20 cellular contexts compared by ENCODE assay signal in genomic region chr15:34804776-34805175, GRCh38. TPM values are rescaled to one million over a fixed set of nuclear protein-coding genes. Genes with fewer than 3 reads are reported as not detected.
DNase-seq lines count a peak whose midpoint lies in the region; ATAC-seq and TF ChIP-seq lines count a peak whose summit lies in the region.
"Had no signal": no experiment of that assay in that cellular context is flagged by ENCODE, and none has a peak within 500 bp of the region (broad histone marks: within the 10 kb centered on the region; RNA-seq: fewer than 3 reads in every experiment).

No MANE protein-coding gene starts in this region.

- no peaks in the 10 kb centered on the region for H3K79me2 ChIP-seq in mesendoderm (ENCODE audit: control insufficient read depth, insufficient read depth, low read length)
- H3K79me2 ChIP-seq in parathyroid adenoma = no peaks in the 10 kb centered on the region
- no peaks in the 10 kb centered on the region for H3K79me2 ChIP-seq in smooth muscle cell (ENCODE audit: low read depth)

- H3K27me3 Mint-ChIP-seq in T-helper 2 cell treated with Interferon-gamma antibody and Interleukin-4, amounts not matched to agents 5 μg/mL and 100 μg/mL, for 36 hours (ENCODE audit: low read depth) = peaks cover 10% of the 10 kb centered on the region

- H3K79me1 ChIP-seq in mesendoderm (ENCODE audit: low read length) = no peaks in the 10 kb centered on the region

- H3K4me1 Mint-ChIP-seq in T-helper 2 cell treated with Interferon-gamma antibody and Interleukin-4, amounts not matched to agents 5 μg/mL and 100 μg/mL, for 36 hours (ENCODE audit: low read depth) = peaks cover 9% of the 10 kb centered on the region
- H3K4me1 Mint-ChIP-seq: CD14-positive monocyte; CD4-positive, alpha-beta memory T cell had no signal

- no peak overlapping the region for H3K4me3 Mint-ChIP-seq in T-helper 2 cell treated with Interferon-gamma antibody and Interleukin-4, amounts not matched to agents 5 μg/mL and 100 μg/mL, for 36 hours
- H3K4me3 Mint-ChIP-seq: CD14-positive monocyte; CD4-positive, alpha-beta memory T cell; GM23338 had no signal

- H3K36me3 ChIP-seq in mesendoderm (ENCODE audit: control insufficient read depth, insufficient read depth, low read length) (no peaks in the 10 kb centered on the region), parathyroid adenoma (ENCODE audit: control insufficient read depth, insufficient read depth, low read length) (no peaks in the 10 kb centered on the region), smooth muscle cell (ENCODE audit: low read depth) (no peaks in the 10 kb centered on the region)
- H3K36me3 ChIP-seq: BLaER1 had no signal

- H3K27ac Mint-ChIP-seq in T-helper 2 cell treated with Interferon-gamma antibody and Interleukin-4, amounts not matched to agents 5 μg/mL and 100 μg/mL, for 36 hours = no peak overlapping the region
- H3K27ac Mint-ChIP-seq: CD14-positive monocyte; CD4-positive, alpha-beta memory T cell; GM23338 had no signal

- H4K20me1 ChIP-seq in smooth muscle cell (ENCODE audit: low read depth) = no peaks in the 10 kb centered on the region
- H4K20me1 ChIP-seq: BLaER1 had no signal

- H3K4me2 ChIP-seq in mesendoderm (ENCODE audit: low read length) (no peak overlapping the region), parathyroid adenoma (ENCODE audit: low read length) (no peak overlapping the region), smooth muscle cell (no peak overlapping the region)
- H3K4me2 ChIP-seq: BLaER1, GM23338 had no signal

- H3K4me3 ChIP-seq in mesendoderm (ENCODE audit: low read length) (no peak overlapping the region), parathyroid adenoma (ENCODE audit: low read depth, low read length) (no peak overlapping the region), smooth muscle cell (no peak overlapping the region)
- H3K4me3 ChIP-seq: BLaER1, GM23338 had no signal

- no peak overlapping the region for H3K9ac ChIP-seq in mesendoderm (ENCODE audit: low read length)
- no peak overlapping the region for H3K9ac ChIP-seq in parathyroid adenoma
- H3K9ac ChIP-seq in smooth muscle cell (ENCODE audit: low read depth) = no peak overlapping the region
- H3K9ac ChIP-seq: BLaER1 had no signal

- no peak for TF ChIP-seq CTCF in parathyroid adenoma (IDR thresholded peaks at IDR 0.05)
- TF ChIP-seq CTCF in smooth muscle cell (IDR thresholded peaks at IDR 0.05; ENCODE audit: borderline replicate concordance, insufficient read depth, poor library complexity, severe bottlenecking) = no peak

- H3K27me3 ChIP-seq in mesendoderm (ENCODE audit: insufficient read depth, low read length, poor library complexity) (no peaks in the 10 kb centered on the region), parathyroid adenoma (ENCODE audit: control insufficient read depth, insufficient read depth, low read length) (no peaks in the 10 kb centered on the region), smooth muscle cell (ENCODE audit: low read depth) (no peaks in the 10 kb centered on the region)
- H3K27me3 ChIP-seq: BLaER1 had no signal

- H2BK5ac ChIP-seq in mesendoderm (ENCODE audit: low read length) = no peak overlapping the region

- H3K4ac ChIP-seq in mesendoderm (ENCODE audit: low read depth, low read length) = no peak overlapping the region

- H3K4me1 ChIP-seq in mesendoderm (ENCODE audit: control insufficient read depth, low read depth, low read length) = peaks cover 2% of the 10 kb centered on the region
- H3K4me1 ChIP-seq in parathyroid adenoma = peaks cover 7% of the 10 kb centered on the region
- peaks cover 2% of the 10 kb centered on the region for H3K4me1 ChIP-seq in smooth muscle cell (ENCODE audit: low read depth)
- H3K4me1 ChIP-seq: BLaER1 had no signal

- H3K56ac ChIP-seq in mesendoderm (ENCODE audit: low read length) = no peak overlapping the region

- H3K9me3 ChIP-seq in parathyroid adenoma (ENCODE audit: control insufficient read depth, low read length) (no peaks in the 10 kb centered on the region), smooth muscle cell (replicated peaks; ENCODE audit: low read depth) (no peaks in the 10 kb centered on the region)

- H3K27ac ChIP-seq in mesendoderm (ENCODE audit: low read depth, low read length) = no peak overlapping the region
- no peak overlapping the region for H3K27ac ChIP-seq in parathyroid adenoma
- peak overlapping the region; percentile 11 for H3K27ac ChIP-seq in smooth muscle cell (ENCODE audit: low read depth)
- H3K27ac ChIP-seq: BLaER1 had no signal

- peak; percentile 21 for DNase-seq in NCI-H69 (lab: John Stamatoyannopoulos, UW)
- no peak for DNase-seq in mesendoderm
- no peak for DNase-seq in smooth muscle cell (lab: John Stamatoyannopoulos, UW; ENCODE audit: unreplicated experiment)
- DNase-seq in T-helper 2 cell treated with Interferon-gamma antibody and Interleukin-4, amounts not matched to agents 5 μg/mL and 100 μg/mL, for 36 hours (ENCODE audit: low spot score) = no peak
- DNase-seq in NCI-H2196 treated with DMSO at 0.1 percent for 48 hours (lab: John Stamatoyannopoulos, UW; ENCODE audit: unreplicated experiment) = no peak
- DNase-seq: 8988T; CD4-positive, alpha-beta memory T cell; DMS153; DMS79; GDM1; HCEC 1CT had no signal

- H2AFZ ChIP-seq in parathyroid adenoma (peak overlapping the region; percentile 9), smooth muscle cell (ENCODE audit: low read depth) (no peak overlapping the region)
- H2AFZ ChIP-seq: GM23338 had no signal

- H3K9me3 Mint-ChIP-seq in T-helper 2 cell treated with Interferon-gamma antibody and Interleukin-4, amounts not matched to agents 5 μg/mL and 100 μg/mL, for 36 hours = no peaks in the 10 kb centered on the region

- H2AK5ac ChIP-seq in mesendoderm (ENCODE audit: low read length) = no peak overlapping the region

- no peak overlapping the region for H3K23ac ChIP-seq in mesendoderm (ENCODE audit: low read length)

- no CpG with 5 or more reads among the region's 3 CpGs for WGBS in mesendoderm (ENCODE audit: extremely low coverage, insufficient coverage, low lambda C conversion rate)
- WGBS in smooth muscle cell (ENCODE audit: low lambda C conversion rate) = 77% methylated on average over 3 of the region's 3 CpGs

- ATAC-seq in GM21723 (IDR thresholded peaks at IDR 0.05; ENCODE audit: unreplicated experiment) = no peak
- ATAC-seq: GM23338 had no signal

- H3K36me3 Mint-ChIP-seq in T-helper 2 cell treated with Interferon-gamma antibody and Interleukin-4, amounts not matched to agents 5 μg/mL and 100 μg/mL, for 36 hours (ENCODE audit: low read depth) = no peaks in the 10 kb centered on the region
- H3K36me3 Mint-ChIP-seq: CD14-positive monocyte; CD4-positive, alpha-beta memory T cell had no signal

- H3K18ac ChIP-seq in mesendoderm (ENCODE audit: low read length) = peak overlapping the region; percentile 40

- H4K8ac ChIP-seq in mesendoderm (ENCODE audit: low read depth, low read length) = no peak overlapping the region

- H3F3A ChIP-seq in smooth muscle cell (ENCODE audit: low read depth) = peaks cover 27% of the 10 kb centered on the region

- no peak overlapping the region for H2BK15ac ChIP-seq in mesendoderm (replicated peaks; ENCODE audit: low read depth)

- H2BK120ac ChIP-seq in mesendoderm (ENCODE audit: low read depth, low read length) = no peak overlapping the region

- no peak overlapping the region for H4K5ac ChIP-seq in mesendoderm (ENCODE audit: low read length)

RNA-seq across cellular contexts. Expression of gene ACTC1, which starts 9.4 kb away (rescaled TPM):
- 164 TPM for polyA plus RNA-seq in mesendoderm (2013, experiment 1 of 2)
- polyA plus RNA-seq in mesendoderm (2013, experiment 2 of 2) = 168 TPM
- 95.9 and 136 TPM in 2 replicates for total RNA-seq in smooth muscle cell
- polyA plus RNA-seq in smooth muscle cell = 90.5 and 405 TPM in 2 replicates
- total RNA-seq: A673; CD4-positive, alpha-beta memory T cell; Daoy; HT-29 had no signal
- polyA plus RNA-seq: CD14-positive monocyte; CD4-positive, alpha-beta memory T cell had no signal

RNA-seq across cellular contexts. Expression of gene GJD2, which starts 50.0 kb away (rescaled TPM):
- polyA plus RNA-seq in mesendoderm (2013, experiment 1 of 2) = 0.10 TPM
- polyA plus RNA-seq in mesendoderm (2013, experiment 2 of 2) = 0.15 TPM
- 0.22 TPM in 1 of 2 replicates, not detected in the other for total RNA-seq in smooth muscle cell
- polyA plus RNA-seq in smooth muscle cell = not detected in 2 replicates
- total RNA-seq: A673; CD4-positive, alpha-beta memory T cell; Daoy; HT-29 had no signal
- polyA plus RNA-seq: AG04450; CD14-positive monocyte; CD4-positive, alpha-beta memory T cell had no signal
